Comparison of ENCODE assay signal across 8 cellular contexts in genomic region chr4:104491826-104492771, GRCh38. TPM values are rescaled to one million over a fixed set of nuclear protein-coding genes. Genes with fewer than 3 reads are reported as not detected.
DNase-seq lines count a peak whose midpoint lies in the region; ATAC-seq and TF ChIP-seq lines count a peak whose summit lies in the region.

No MANE protein-coding gene starts in this region.

- H4K20me1 ChIP-seq in MM.1S (ENCODE audit: insufficient read depth, low read length) = no peaks in the 10 kb centered on the region

- no peaks in the 10 kb centered on the region for H3K9me3 ChIP-seq in MM.1S (replicated peaks; ENCODE audit: insufficient read depth, low read length)
- no peaks in the 10 kb centered on the region for H3K9me3 ChIP-seq in adipocyte (ENCODE audit: control insufficient read depth, low read length)
- no peaks in the 10 kb centered on the region for H3K9me3 ChIP-seq in stomach smooth muscle (ENCODE audit: control insufficient read depth in 2 of 2, low read length in 2 of 2)

- peaks cover 61% of the 10 kb centered on the region for H3K79me2 ChIP-seq in MM.1S (ENCODE audit: low read length)

- peaks cover 77% of the 10 kb centered on the region for H3K27me3 Mint-ChIP-seq in T-helper 2 cell treated with Interferon-gamma antibody and Interleukin-4, amounts not matched to agents 5 μg/mL and 100 μg/mL, for 36 hours (ENCODE audit: low read depth)

- no peak overlapping the region for H3K27ac Mint-ChIP-seq in T-helper 2 cell treated with Interferon-gamma antibody and Interleukin-4, amounts not matched to agents 5 μg/mL and 100 μg/mL, for 36 hours

- peaks cover 84% of the 10 kb centered on the region for H3F3A ChIP-seq in MM.1S (ENCODE audit: insufficient read depth, low read length)

- peak overlapping the region; percentile 68 for H3K4me3 ChIP-seq in MM.1S (ENCODE audit: low read length)
- peak overlapping the region; percentile 77 for H3K4me3 ChIP-seq in adipocyte (ENCODE audit: low read length)
- H3K4me3 ChIP-seq in stomach smooth muscle (ENCODE audit: low read length in 2 of 2) = peak overlapping the region; percentile 77 to 80

- peaks cover 24% of the 10 kb centered on the region for H3K4me1 ChIP-seq in MM.1S (ENCODE audit: low read length)
- H3K4me1 ChIP-seq in adipocyte (ENCODE audit: control insufficient read depth, insufficient read depth, low read length) = peaks cover 8% of the 10 kb centered on the region
- peaks cover 3% of the 10 kb centered on the region for H3K4me1 ChIP-seq in stomach smooth muscle (ENCODE audit: control insufficient read depth, insufficient read depth, low read length)

- no peaks in the 10 kb centered on the region for H3K9me3 Mint-ChIP-seq in T-helper 2 cell treated with Interferon-gamma antibody and Interleukin-4, amounts not matched to agents 5 μg/mL and 100 μg/mL, for 36 hours

- no peak for TF ChIP-seq CTCF in MM.1S (IDR thresholded peaks at IDR 0.05; ENCODE audit: low read length)

- H3K36me3 ChIP-seq in MM.1S (replicated peaks; ENCODE audit: insufficient read depth, low read length) (no peaks in the 10 kb centered on the region), adipocyte (ENCODE audit: control insufficient read depth, insufficient read depth, low read length, severe bottlenecking) (no peaks in the 10 kb centered on the region), stomach smooth muscle (ENCODE audit: control insufficient read depth in 2 of 2, insufficient read depth in 2 of 2, low read length in 2 of 2) (no peaks in the 10 kb centered on the region)

- H2AFZ ChIP-seq in MM.1S (ENCODE audit: low read length) = no peak overlapping the region

- ATAC-seq in GM21737 (IDR thresholded peaks at IDR 0.05; ENCODE audit: unreplicated experiment) = peak; percentile 31

- DNase-seq in T-helper 2 cell treated with Interferon-gamma antibody and Interleukin-4, amounts not matched to agents 5 μg/mL and 100 μg/mL, for 36 hours (ENCODE audit: low spot score) = no peak
- DNase-seq in T-helper 2 cell = no peak
- DNase-seq in MM.1S = peak; percentile 82
- DNase-seq in adipocyte (ENCODE audit: low read depth) = peak; percentile 2
- peak; percentile 52 for DNase-seq in islet precursor cell
- DNase-seq in dermis blood vessel endothelial cell = no peak

- peak overlapping the region; percentile 90 for H3K27ac ChIP-seq in MM.1S (ENCODE audit: low read length)
- H3K27ac ChIP-seq in stomach smooth muscle (ENCODE audit: low read length) = peak overlapping the region; percentile 37

- H3K4me3 Mint-ChIP-seq in T-helper 2 cell treated with Interferon-gamma antibody and Interleukin-4, amounts not matched to agents 5 μg/mL and 100 μg/mL, for 36 hours = peak overlapping the region; percentile 71

- H3K4me2 ChIP-seq in MM.1S (ENCODE audit: low read depth, low read length) = peak overlapping the region; percentile 75

- no peaks in the 10 kb centered on the region for H3K27me3 ChIP-seq in MM.1S (replicated peaks; ENCODE audit: insufficient read depth, low read length)
- peaks cover 32% of the 10 kb centered on the region for H3K27me3 ChIP-seq in adipocyte (replicated peaks; ENCODE audit: control insufficient read depth, insufficient read depth, low read length)
- no peaks in the 10 kb centered on the region for H3K27me3 ChIP-seq in stomach smooth muscle (ENCODE audit: control insufficient read depth in 1 of 2, insufficient read depth in 2 of 2, low read length in 2 of 2)

- H3K36me3 Mint-ChIP-seq in T-helper 2 cell treated with Interferon-gamma antibody and Interleukin-4, amounts not matched to agents 5 μg/mL and 100 μg/mL, for 36 hours (ENCODE audit: low read depth) = no peaks in the 10 kb centered on the region

- peaks cover 22% of the 10 kb centered on the region for H3K4me1 Mint-ChIP-seq in T-helper 2 cell treated with Interferon-gamma antibody and Interleukin-4, amounts not matched to agents 5 μg/mL and 100 μg/mL, for 36 hours (ENCODE audit: low read depth)

- H3K9me2 ChIP-seq in MM.1S (replicated peaks; ENCODE audit: insufficient read depth, low read length) = no peaks in the 10 kb centered on the region

- peak overlapping the region; percentile 81 for H3K9ac ChIP-seq in MM.1S (ENCODE audit: low read length)
- H3K9ac ChIP-seq in adipocyte (ENCODE audit: low read length) = no peak overlapping the region
- H3K9ac ChIP-seq in stomach smooth muscle (ENCODE audit: low read length in 2 of 2) = peak overlapping the region in 1 of 2 donors; percentile 68

RNA-seq across cellular contexts. Expression of gene CXXC4, which starts 2.6 kb away (rescaled TPM):
- total RNA-seq in dermis blood vessel endothelial cell = 0.05 TPM in 1 of 2 replicates, not detected in the other

Comparison
In these comparisons a context has a peak if more than half of its experiments do, and no peak if none do; other contexts are left out.
1. DNase-seq: peak in MM.1S (single experiment), adipocyte (single experiment) and islet precursor cell (single experiment); none in T-helper 2 cell treated with Interferon-gamma antibody and Interleukin-4, amounts not matched to agents 5 μg/mL and 100 μg/mL, for 36 hours (single experiment), T-helper 2 cell (0 of 5) and dermis blood vessel endothelial cell (single experiment).
2. Peak in every context shown above with its lines, with median percentiles within 50 percentile points of each other: H3K4me3 ChIP-seq.